In the genomic region with DNA sequence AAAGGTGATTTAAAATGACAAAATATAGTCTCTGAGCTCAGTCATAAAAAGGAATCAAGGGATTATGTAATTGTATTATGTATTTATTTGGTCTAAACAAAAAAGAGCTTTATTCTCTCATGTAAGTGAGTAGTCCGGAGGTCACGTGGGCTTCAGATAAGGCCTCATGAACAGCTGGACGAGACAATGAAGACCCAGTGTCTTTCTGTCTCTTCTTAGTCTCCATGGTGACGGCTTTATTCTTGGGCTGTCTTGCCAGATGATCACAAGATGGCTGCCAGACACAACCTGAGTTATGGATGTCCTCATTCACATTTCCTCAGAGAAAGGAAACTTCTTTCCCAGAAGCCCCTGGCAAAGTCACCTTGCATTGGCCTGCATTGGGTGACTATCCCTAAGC, we compare ENCODE assay signal across 1 cellular context.
A peak's percentile ranks its signal among the peaks of the same experiment; 100 is the strongest.
TF ChIP-seq lines count a peak whose summit lies in the region.

No MANE protein-coding gene starts in this region.

TF ChIP-seq in K562, 482 proteins besides CTCF, POLR2A, EP300 and RAD21 (continued from another document):
- no peak for TF ChIP-seq FOXO4 (CRISPR knock-in tag; IDR thresholded peaks at IDR 0.05)
- no peak for TF ChIP-seq HOXB6 (CRISPR knock-in tag; IDR thresholded peaks at IDR 0.05; ENCODE audit: borderline replicate concordance)
- no peak for TF ChIP-seq NBN (IDR thresholded peaks at IDR 0.05; ENCODE audit: low read depth)
- TF ChIP-seq SMC3 (conservative IDR thresholded peaks at IDR 0.05; ENCODE audit: insufficient read depth, low read depth, low read length), result no peak
- no peak for TF ChIP-seq SNIP1 (IDR thresholded peaks at IDR 0.05; ENCODE audit: low read depth)
- TF ChIP-seq TFAP4 (CRISPR knock-in tag; IDR thresholded peaks at IDR 0.05; ENCODE audit: borderline replicate concordance), result peak; percentile 70
- TF ChIP-seq, protein P1, sequence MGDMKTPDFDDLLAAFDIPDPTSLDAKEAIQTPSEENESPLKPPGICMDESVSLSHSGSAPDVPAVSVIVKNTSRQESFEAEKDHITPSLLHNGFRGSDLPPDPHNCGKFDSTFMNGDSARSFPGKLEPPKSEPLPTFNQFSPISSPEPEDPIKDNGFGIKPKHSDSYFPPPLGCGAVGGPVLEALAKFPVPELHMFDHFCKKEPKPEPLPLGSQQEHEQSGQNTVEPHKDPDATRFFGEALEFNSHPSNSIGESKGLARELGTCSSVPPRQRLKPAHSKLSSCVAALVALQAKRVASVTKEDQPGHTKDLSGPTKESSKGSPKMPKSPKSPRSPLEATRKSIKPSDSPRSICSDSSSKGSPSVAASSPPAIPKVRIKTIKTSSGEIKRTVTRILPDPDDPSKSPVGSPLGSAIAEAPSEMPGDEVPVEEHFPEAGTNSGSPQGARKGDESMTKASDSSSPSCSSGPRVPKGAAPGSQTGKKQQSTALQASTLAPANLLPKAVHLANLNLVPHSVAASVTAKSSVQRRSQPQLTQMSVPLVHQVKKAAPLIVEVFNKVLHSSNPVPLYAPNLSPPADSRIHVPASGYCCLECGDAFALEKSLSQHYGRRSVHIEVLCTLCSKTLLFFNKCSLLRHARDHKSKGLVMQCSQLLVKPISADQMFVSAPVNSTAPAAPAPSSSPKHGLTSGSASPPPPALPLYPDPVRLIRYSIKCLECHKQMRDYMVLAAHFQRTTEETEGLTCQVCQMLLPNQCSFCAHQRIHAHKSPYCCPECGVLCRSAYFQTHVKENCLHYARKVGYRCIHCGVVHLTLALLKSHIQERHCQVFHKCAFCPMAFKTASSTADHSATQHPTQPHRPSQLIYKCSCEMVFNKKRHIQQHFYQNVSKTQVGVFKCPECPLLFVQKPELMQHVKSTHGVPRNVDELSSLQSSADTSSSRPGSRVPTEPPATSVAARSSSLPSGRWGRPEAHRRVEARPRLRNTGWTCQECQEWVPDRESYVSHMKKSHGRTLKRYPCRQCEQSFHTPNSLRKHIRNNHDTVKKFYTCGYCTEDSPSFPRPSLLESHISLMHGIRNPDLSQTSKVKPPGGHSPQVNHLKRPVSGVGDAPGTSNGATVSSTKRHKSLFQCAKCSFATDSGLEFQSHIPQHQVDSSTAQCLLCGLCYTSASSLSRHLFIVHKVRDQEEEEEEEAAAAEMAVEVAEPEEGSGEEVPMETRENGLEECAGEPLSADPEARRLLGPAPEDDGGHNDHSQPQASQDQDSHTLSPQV (IDR thresholded peaks at IDR 0.05), result no peak
- peak; percentile 61; the same call in 1 of the 2 replicates for TF ChIP-seq FOXJ2 (tag; IDR thresholded peaks at IDR 0.05)
- TF ChIP-seq PHB (CRISPR knock-in tag; IDR thresholded peaks at IDR 0.05), result no peak
- TF ChIP-seq PTBP1 (IDR thresholded peaks at IDR 0.05; ENCODE audit: low read depth, low read length), result no peak
- TF ChIP-seq XRCC4 (IDR thresholded peaks at IDR 0.05; ENCODE audit: extremely low read depth, insufficient read depth, insufficient read length), result no peak
- TF ChIP-seq ZNF224 (CRISPR knock-in tag; IDR thresholded peaks at IDR 0.05), result no peak
- TF ChIP-seq ZNF551 (CRISPR knock-in tag; IDR thresholded peaks at IDR 0.05), result no peak
- no peak for TF ChIP-seq MYBL2 (IDR thresholded peaks at IDR 0.05; ENCODE audit: low read depth)
- no peak for TF ChIP-seq MYBL2 (CRISPR knock-in tag; IDR thresholded peaks at IDR 0.05; ENCODE audit: borderline replicate concordance)
- no peak for TF ChIP-seq MAFK (IDR thresholded peaks at IDR 0.05; ENCODE audit: low read length)
- TF ChIP-seq ZNF408 (CRISPR knock-in tag; IDR thresholded peaks at IDR 0.05; ENCODE audit: low read depth), result no peak
- no peak for TF ChIP-seq ZKSCAN3 (CRISPR knock-in tag; IDR thresholded peaks at IDR 0.05)
- no peak for TF ChIP-seq SAP30 (IDR thresholded peaks at IDR 0.05; ENCODE audit: borderline replicate concordance, insufficient read depth, low read depth, low read length, poor library complexity, severe bottlenecking)
- peak; percentile 76 for TF ChIP-seq RFX1 (IDR thresholded peaks at IDR 0.05)
- peak; percentile 77 for TF ChIP-seq SOX6 (IDR thresholded peaks at IDR 0.05)
- TF ChIP-seq HMG20B (CRISPR knock-in tag; IDR thresholded peaks at IDR 0.05), result no peak
- no peak for TF ChIP-seq ZNF644 (tag; IDR thresholded peaks at IDR 0.05; ENCODE audit: low read depth)
- no peak for TF ChIP-seq NFE2 (IDR thresholded peaks at IDR 0.05; ENCODE audit: low read depth)
- TF ChIP-seq RB1 (IDR thresholded peaks at IDR 0.05; ENCODE audit: low read depth), result no peak
- no peak for TF ChIP-seq TCF7 (IDR thresholded peaks at IDR 0.05; ENCODE audit: borderline replicate concordance)
- peak; percentile 65 for TF ChIP-seq DACH1 (IDR thresholded peaks at IDR 0.05; ENCODE audit: partially characterized antibody)
- no peak for TF ChIP-seq XRCC5 (IDR thresholded peaks at IDR 0.05; ENCODE audit: low read depth, low read length)
